In the genomic region with DNA sequence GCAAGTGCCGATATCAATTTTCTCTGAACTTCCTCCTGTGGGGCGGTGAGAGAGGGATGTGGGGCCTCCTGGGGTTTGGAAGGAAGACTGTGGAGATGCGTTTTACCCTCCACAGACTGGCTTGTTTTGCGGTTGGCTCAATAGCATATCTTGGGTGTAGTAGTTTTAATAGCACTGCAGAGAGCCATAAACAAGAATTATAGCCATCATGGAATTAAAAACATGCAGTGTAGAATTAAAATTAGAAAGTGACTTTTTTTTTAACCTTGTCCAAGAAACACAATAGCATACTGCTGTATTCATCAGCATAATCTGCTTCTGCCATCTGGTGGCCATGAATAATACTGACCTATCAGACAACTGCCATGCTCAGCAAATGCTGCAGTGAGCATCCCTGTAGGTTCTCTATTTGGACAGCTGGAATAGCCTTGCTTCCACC, we compare ENCODE assay signal across 8 cellular contexts. TPM values are rescaled to one million over a fixed set of nuclear protein-coding genes. Genes with fewer than 3 reads are reported as not detected.
DNase-seq lines count a peak whose midpoint lies in the region; ATAC-seq and TF ChIP-seq lines count a peak whose summit lies in the region.

No MANE protein-coding gene starts in this region.

- no peak overlapping the region for H2BK15ac ChIP-seq in H9 (ENCODE audit: low read depth, low read length)

- H3K79me1 ChIP-seq in H9 (ENCODE audit: insufficient read depth, low read depth, low read length, poor library complexity, severe bottlenecking): no peaks in the 10 kb centered on the region

- no peak for ATAC-seq in effector memory CD8-positive, alpha-beta T cell (replicated peaks)
- ATAC-seq in upper lobe of left lung (ENCODE audit: low FRiP score in 2 of 2): peak in 1 of 2 donors; percentile 81

- H3K79me2 ChIP-seq in H9 (ENCODE audit: insufficient read depth, low read length): no peaks in the 10 kb centered on the region

- H3K27ac ChIP-seq in H9 (ENCODE audit: insufficient read length, low read depth, low read length) (no peak overlapping the region), upper lobe of left lung (no peak overlapping the region)

- no peak overlapping the region for H2BK5ac ChIP-seq in H9 (ENCODE audit: insufficient read length, low read length)

- H2BK20ac ChIP-seq in H9 (ENCODE audit: low read depth, low read length, poor library complexity, severe bottlenecking): no peak overlapping the region

- H4K8ac ChIP-seq in H9 (replicated peaks; ENCODE audit: insufficient read length, low read depth, low read length): no peak overlapping the region

- H2BK120ac ChIP-seq in H9 (ENCODE audit: low read depth, low read length, poor library complexity, severe bottlenecking): no peak overlapping the region

- TF ChIP-seq CTCF in H9 (conservative IDR thresholded peaks at IDR 0.05) (peak; percentile 86), mesothelial cell of epicardium (IDR thresholded peaks at IDR 0.05; ENCODE audit: unreplicated experiment) (peak; percentile 85), upper lobe of left lung (IDR thresholded peaks at IDR 0.05) (peak; percentile 39 to 64 (median 53))

- H3K4me3 Mint-ChIP-seq in H9: no peak overlapping the region; a peak in 1 of 5 replicates
- H3K4me3 Mint-ChIP-seq in effector memory CD8-positive, alpha-beta T cell: no peak overlapping the region
- no peak overlapping the region for H3K4me3 Mint-ChIP-seq in mesothelial cell of epicardium

- no peak overlapping the region for H2AFZ ChIP-seq in H9 (ENCODE audit: low read length)

- TF ChIP-seq EP300 in upper lobe of left lung (IDR thresholded peaks at IDR 0.05): no peak

- WGBS in H9 (ENCODE audit: extremely low coverage, insufficient read length, low lambda C conversion rate): no CpG with 5 or more reads among the region's 4 CpGs
- 28 to 49% methylated on average over 4 of the region's 4 CpGs for whole genome bisulfite sequencing in upper lobe of left lung, 2 donors

- no peaks in the 10 kb centered on the region for H3K27me3 ChIP-seq in H9 (ENCODE audit: insufficient read depth, low read length)
- no peaks in the 10 kb centered on the region for H3K27me3 ChIP-seq in upper lobe of left lung

- H3T11ph ChIP-seq in H9 (ENCODE audit: low read length): no peak overlapping the region

- H4K91ac ChIP-seq in H9 (ENCODE audit: insufficient read length, low read depth, low read length): no peak overlapping the region

- TF ChIP-seq POLR2A in upper lobe of left lung (IDR thresholded peaks at IDR 0.05): no peak

- H3K27ac Mint-ChIP-seq in H9 (peak overlapping the region in 1 of 3 experiments; percentile 85; a peak in 2 of 7 replicates), mesothelial cell of epicardium (peak overlapping the region; percentile 5)
- H3K27ac Mint-ChIP-seq in effector memory CD8-positive, alpha-beta T cell: no peak overlapping the region

- H3K4ac ChIP-seq in H9 (ENCODE audit: low read depth, low read length): no peak overlapping the region

- no peaks in the 10 kb centered on the region for H4K20me1 ChIP-seq in H9 (ENCODE audit: control insufficient read depth, insufficient read depth, insufficient read length)

- no peaks in the 10 kb centered on the region for H3K23me2 ChIP-seq in H9 (ENCODE audit: insufficient read length, low read depth, low read length, poor library complexity, severe bottlenecking)

- H3K36me3 ChIP-seq in upper lobe of left lung: no peaks in the 10 kb centered on the region

- H3K27me3 Mint-ChIP-seq in H9 (ENCODE audit: low read depth): no peaks in the 10 kb centered on the region
- H3K27me3 Mint-ChIP-seq in effector memory CD8-positive, alpha-beta T cell: no peaks in the 10 kb centered on the region
- H3K27me3 Mint-ChIP-seq in mesothelial cell of epicardium (ENCODE audit: low read depth): no peaks in the 10 kb centered on the region

- DNase-seq in DMS 273 (lab: John Stamatoyannopoulos, UW; ENCODE audit: unreplicated experiment) (peak; percentile 87), DMS 273 treated with DMSO at 0.1 percent for 48 hours (lab: John Stamatoyannopoulos, UW) (no peak), H9 (no peak), NCI-H2029 treated with DMSO at 0.1 percent for 48 hours (lab: John Stamatoyannopoulos, UW) (peak; percentile 23), T1000 (lab: John Stamatoyannopoulos, UW) (peak; percentile 1), mesothelial cell of epicardium (ENCODE audit: low spot score in 2 of 2, unreplicated experiment in 2 of 2) (peak in 1 of 2 experiments; percentile 53), upper lobe of left lung (peak in 1 of 2 donors; percentile 33)
- peak; percentile 2 to 12 (median 7) for DNase-seq in effector memory CD8-positive, alpha-beta T cell

- H3K4me3 ChIP-seq in upper lobe of left lung: no peak overlapping the region

- no peak overlapping the region for H3K4me2 ChIP-seq in H9 (ENCODE audit: insufficient read depth, insufficient read length, low read length)

- no peak overlapping the region for H2BK12ac ChIP-seq in H9 (ENCODE audit: insufficient read length, low read depth, low read length)

- H2AK5ac ChIP-seq in H9 (ENCODE audit: insufficient read length, low read length): no peak overlapping the region

- H3K14ac ChIP-seq in H9 (ENCODE audit: insufficient read depth, low read length): no peak overlapping the region

- H3K36me3 Mint-ChIP-seq in H9 (ENCODE audit: insufficient read depth in 1 of 3, low read depth in 3 of 3) (no peaks in the 10 kb centered on the region), mesothelial cell of epicardium (no peaks in the 10 kb centered on the region)
- H3K36me3 Mint-ChIP-seq in effector memory CD8-positive, alpha-beta T cell (ENCODE audit: insufficient read depth): peaks cover 3% of the 10 kb centered on the region

- H3K23ac ChIP-seq in H9 (ENCODE audit: insufficient read length, low read depth, low read length): no peak overlapping the region

- no peak overlapping the region for H3K9ac ChIP-seq in H9 (ENCODE audit: extremely low read depth, insufficient read length, low read length)

- H3K9me3 ChIP-seq in H9 (ENCODE audit: control insufficient read depth, low read depth, low read length) (no peaks in the 10 kb centered on the region), upper lobe of left lung (no peaks in the 10 kb centered on the region)

- H3K18ac ChIP-seq in H9 (ENCODE audit: insufficient read length, low read depth, low read length): no peak overlapping the region

- H3K4me1 ChIP-seq in H9 (ENCODE audit: insufficient read depth, low read length): no peaks in the 10 kb centered on the region; the same call in 1 of the 2 replicates
- H3K4me1 ChIP-seq in upper lobe of left lung: no peaks in the 10 kb centered on the region

- H3K9me3 Mint-ChIP-seq in H9: no peaks in the 10 kb centered on the region
- H3K9me3 Mint-ChIP-seq in effector memory CD8-positive, alpha-beta T cell: no peaks in the 10 kb centered on the region
- no peaks in the 10 kb centered on the region for H3K9me3 Mint-ChIP-seq in mesothelial cell of epicardium

- H4K5ac ChIP-seq in H9 (ENCODE audit: insufficient read length, low read depth, low read length): no peak overlapping the region

- H3K56ac ChIP-seq in H9 (ENCODE audit: insufficient read length, low read depth, low read length): no peak overlapping the region

- H3K4me1 Mint-ChIP-seq in H9 (peaks cover 16 to 18% of the 10 kb centered on the region in 2 experiments), mesothelial cell of epicardium (peaks cover 26% of the 10 kb centered on the region)
- no peaks in the 10 kb centered on the region for H3K4me1 Mint-ChIP-seq in effector memory CD8-positive, alpha-beta T cell (ENCODE audit: low read depth in 2 of 2)

RNA-seq across cellular contexts. Expression of a gene that starts 47.3 kb away (rescaled TPM):
- 1.3 and 1.6 TPM in 2 replicates for total RNA-seq in H9 (2021)
- total RNA-seq in mesothelial cell of epicardium: 9.8 to 10.7 TPM (median 10.4 TPM) in 3 replicates
- 10 to 100 TPM in 4 of 6 donors, 1 to 10 TPM in 2; 6.8 to 20.9 (median 12.8) TPM for total RNA-seq in upper lobe of left lung

Comparison
In these comparisons a context has a peak if more than half of its experiments do, and no peak if none do; other contexts are left out.
1. DNase-seq: peak in DMS 273 (single experiment), NCI-H2029 treated with DMSO at 0.1 percent for 48 hours (single experiment), T1000 (single experiment) and effector memory CD8-positive, alpha-beta T cell (3 of 3); none in DMS 273 treated with DMSO at 0.1 percent for 48 hours (single experiment) and H9 (single experiment).
2. Peak in every context shown above with its lines, with median percentiles within 50 percentile points of each other: CTCF ChIP-seq.